ENCODE assay signal across 14 cellular contexts in genomic region chr10:58647366-58647765, GRCh38.
"Had no signal": no experiment of that assay in that cellular context is flagged by ENCODE, and none has a peak within 500 bp of the region (broad histone marks: within the 10 kb centered on the region; RNA-seq: fewer than 3 reads in every experiment).

No MANE protein-coding gene starts in this region.

- H3K27ac Mint-ChIP-seq: activated CD4-positive, alpha-beta T cell treated with anti-CD3 and anti-CD28 coated beads, Interleukin-2, amount 10 ng/mL, durations not matched to agents 7 days and 5 days; activated naive CD8-positive, alpha-beta T cell treated with anti-CD3 and anti-CD28 coated beads, Interleukin-2, amount 10 ng/mL, durations not matched to agents 7 days and 5 days; stimulated activated naive CD8-positive, alpha-beta T cell treated with anti-CD3 and anti-CD28 coated beads, Interleukin-15, amount 100 ng/mL, for 72 hours; T-helper 2 cell treated with Interferon-gamma antibody and Interleukin-4, amounts not matched to agents 5 μg/mL and 100 μg/mL, for 36 hours had no signal

- DNase-seq: activated CD4-positive, alpha-beta T cell treated with anti-CD3 and anti-CD28 coated beads, Interleukin-2, amount 10 ng/mL, durations not matched to agents 7 days and 5 days; activated CD8-positive, alpha-beta memory T cell treated with anti-CD3 and anti-CD28 coated beads, Interleukin-2, amount 50 U/mL, for 48 hours; activated naive CD4-positive, alpha-beta T cell; activated naive CD8-positive, alpha-beta T cell treated with anti-CD3 and anti-CD28 coated beads, Interleukin-2, amount 10 ng/mL, durations not matched to agents 7 days and 5 days; kidney glomerular epithelial cell; right lobe of liver; stimulated activated CD4-positive, alpha-beta T cell treated with anti-CD3 and anti-CD28 coated beads, Interleukin-1b, Interleukin-23, amount 100 ng/mL, for 48 hours; stimulated activated naive CD8-positive, alpha-beta T cell treated with anti-CD3 and anti-CD28 coated beads, Interleukin-15, amount 100 ng/mL, for 72 hours had no signal

- H3K9me3 Mint-ChIP-seq: activated CD4-positive, alpha-beta T cell treated with anti-CD3 and anti-CD28 coated beads, Interleukin-2, amount 10 ng/mL, durations not matched to agents 7 days and 5 days; activated naive CD8-positive, alpha-beta T cell treated with anti-CD3 and anti-CD28 coated beads, Interleukin-2, amount 10 ng/mL, durations not matched to agents 7 days and 5 days; neural crest cell; stimulated activated naive CD8-positive, alpha-beta T cell treated with anti-CD3 and anti-CD28 coated beads, Interleukin-15, amount 100 ng/mL, for 72 hours; T-helper 2 cell treated with Interferon-gamma antibody and Interleukin-4, amounts not matched to agents 5 μg/mL and 100 μg/mL, for 36 hours had no signal

- H3K9me3 ChIP-seq: ascending aorta, esophagus muscularis mucosa, right lobe of liver, thoracic aorta had no signal

- H3K4me1 ChIP-seq: right lobe of liver had no signal

- H3K36me3 ChIP-seq: ascending aorta, cardiac muscle cell, esophagus muscularis mucosa, right lobe of liver, thoracic aorta had no signal

- H3K27me3 Mint-ChIP-seq: activated CD4-positive, alpha-beta T cell treated with anti-CD3 and anti-CD28 coated beads, Interleukin-2, amount 10 ng/mL, durations not matched to agents 7 days and 5 days had no signal

- H3K4me3 Mint-ChIP-seq: activated CD4-positive, alpha-beta T cell treated with anti-CD3 and anti-CD28 coated beads, Interleukin-2, amount 10 ng/mL, durations not matched to agents 7 days and 5 days; activated naive CD8-positive, alpha-beta T cell treated with anti-CD3 and anti-CD28 coated beads, Interleukin-2, amount 10 ng/mL, durations not matched to agents 7 days and 5 days; neural crest cell; stimulated activated naive CD8-positive, alpha-beta T cell treated with anti-CD3 and anti-CD28 coated beads, Interleukin-15, amount 100 ng/mL, for 72 hours; T-helper 2 cell treated with Interferon-gamma antibody and Interleukin-4, amounts not matched to agents 5 μg/mL and 100 μg/mL, for 36 hours had no signal

- H3K27ac ChIP-seq: ascending aorta, cardiac muscle cell, right lobe of liver, thoracic aorta had no signal

- H3K4me3 ChIP-seq: ascending aorta, cardiac muscle cell, esophagus muscularis mucosa, right lobe of liver, thoracic aorta had no signal

- H3K27me3 ChIP-seq: ascending aorta, cardiac muscle cell, esophagus muscularis mucosa, right lobe of liver had no signal

- H3K36me3 Mint-ChIP-seq: activated naive CD8-positive, alpha-beta T cell treated with anti-CD3 and anti-CD28 coated beads, Interleukin-2, amount 10 ng/mL, durations not matched to agents 7 days and 5 days had no signal

- H3K4me1 Mint-ChIP-seq: activated CD4-positive, alpha-beta T cell treated with anti-CD3 and anti-CD28 coated beads, Interleukin-2, amount 10 ng/mL, durations not matched to agents 7 days and 5 days; activated naive CD8-positive, alpha-beta T cell treated with anti-CD3 and anti-CD28 coated beads, Interleukin-2, amount 10 ng/mL, durations not matched to agents 7 days and 5 days; neural crest cell; stimulated activated naive CD8-positive, alpha-beta T cell treated with anti-CD3 and anti-CD28 coated beads, Interleukin-15, amount 100 ng/mL, for 72 hours had no signal

- ATAC-seq: right lobe of liver; stimulated activated naive CD8-positive, alpha-beta T cell treated with anti-CD3 and anti-CD28 coated beads, Interleukin-15, amount 100 ng/mL, for 72 hours had no signal
